In the genomic region with DNA sequence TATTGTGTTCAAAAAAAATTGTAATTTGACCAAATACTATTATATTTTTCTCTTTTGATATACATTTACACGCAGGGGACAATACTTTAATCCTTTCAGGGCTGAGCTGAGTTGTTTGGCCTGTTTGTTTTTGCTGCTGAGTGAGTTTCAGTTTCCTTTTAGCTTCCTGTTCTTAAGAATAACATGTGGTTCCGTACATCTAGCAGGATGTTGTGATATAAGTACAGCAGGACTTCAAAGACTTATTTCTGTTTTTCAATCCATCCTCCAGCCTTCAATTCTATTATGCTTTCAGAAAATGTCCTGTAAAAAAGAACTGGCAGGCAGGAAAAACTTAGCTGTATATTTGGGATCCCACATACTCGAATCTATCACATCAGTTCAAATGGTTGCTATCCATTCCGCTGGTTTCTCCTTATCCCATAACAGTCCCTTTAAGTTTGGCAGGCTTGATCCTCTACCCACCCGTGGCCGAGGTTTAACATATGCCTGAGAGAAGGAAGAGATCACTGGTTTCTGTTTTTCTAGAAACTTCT, we compare ENCODE assay signal across 8 cellular contexts.
DNase-seq lines count a peak whose midpoint lies in the region; ATAC-seq and TF ChIP-seq lines count a peak whose summit lies in the region.

No MANE protein-coding gene starts in this region.

- no peaks in the 10 kb centered on the region for H3K79me2 ChIP-seq in OCI-LY1 (ENCODE audit: insufficient read depth, low read length)

- H3K27ac ChIP-seq in OCI-LY1 (ENCODE audit: low read depth, low read length, poor library complexity, severe bottlenecking), result peak overlapping the region; percentile 85
- no peak overlapping the region for H3K27ac ChIP-seq in duodenal mucosa (ENCODE audit: low read depth, low read length)

- H3K9ac ChIP-seq in OCI-LY1 (ENCODE audit: low read length) (peak overlapping the region; percentile 30), duodenal mucosa (ENCODE audit: low read depth in 1 of 2, low read length in 2 of 2) (peak overlapping the region in 1 of 2 donors; percentile 47)

- H3K36me3 ChIP-seq in OCI-LY1 (ENCODE audit: insufficient read depth, low read length) (no peaks in the 10 kb centered on the region), duodenal mucosa (ENCODE audit: control insufficient read depth in 1 of 2, insufficient read depth in 2 of 2, low read length in 2 of 2) (no peaks in the 10 kb centered on the region), neuron (ENCODE audit: insufficient read depth, low read length) (no peaks in the 10 kb centered on the region)

- peaks cover 46% of the 10 kb centered on the region for H3K4me1 ChIP-seq in OCI-LY1 (ENCODE audit: insufficient read depth, low read length, severe bottlenecking)
- H3K4me1 ChIP-seq in duodenal mucosa (ENCODE audit: control insufficient read depth in 1 of 2, insufficient read depth in 2 of 2, low read length in 2 of 2), result peaks cover 0 to 4% of the 10 kb centered on the region in 2 donors
- H3K4me1 ChIP-seq in neuron (ENCODE audit: insufficient read depth, low read length), result no peaks in the 10 kb centered on the region

- H3K27me3 Mint-ChIP-seq in chondrocyte (ENCODE audit: low read depth), result peaks cover 13% of the 10 kb centered on the region

- H2AFZ ChIP-seq in OCI-LY1 (ENCODE audit: low read length) (peak overlapping the region; percentile 87), neuron (ENCODE audit: low read depth, low read length) (peak overlapping the region; percentile 54)

- peak overlapping the region; percentile 15 for H3K4me3 ChIP-seq in OCI-LY1 (ENCODE audit: low read depth, low read length, poor library complexity, severe bottlenecking)
- H3K4me3 ChIP-seq in duodenal mucosa (ENCODE audit: low read depth in 1 of 2, low read length in 2 of 2), result peak overlapping the region; percentile 29 to 42
- no peak overlapping the region for H3K4me3 ChIP-seq in neuron (ENCODE audit: low read length)

- H3F3A ChIP-seq in OCI-LY1 (ENCODE audit: insufficient read depth, low read length), result no peaks in the 10 kb centered on the region

- H3K4me3 Mint-ChIP-seq in chondrocyte (ENCODE audit: unreplicated experiment), result no peak overlapping the region

- H3K4me1 Mint-ChIP-seq in chondrocyte (ENCODE audit: low read depth), result peaks cover 5% of the 10 kb centered on the region

- H3K36me3 Mint-ChIP-seq in chondrocyte (ENCODE audit: low read depth), result peaks cover 1% of the 10 kb centered on the region

- H3K9me2 ChIP-seq in OCI-LY1 (ENCODE audit: low read depth, low read length), result no peaks in the 10 kb centered on the region

- no peaks in the 10 kb centered on the region for H4K20me1 ChIP-seq in OCI-LY1 (ENCODE audit: insufficient read depth, low read length)

- ATAC-seq in activated CD4-positive, CD25-positive, alpha-beta regulatory T cell treated with anti-CD3 and anti-CD28 coated beads, Interleukin-2, amount 50 U/mL, for 24 hours, result peak; percentile 95 to 96
- peak; percentile 97 for ATAC-seq in HG02970 (IDR thresholded peaks at IDR 0.05; ENCODE audit: low FRiP score, unreplicated experiment)

- no peak overlapping the region for H3K27ac Mint-ChIP-seq in chondrocyte (ENCODE audit: unreplicated experiment)

- no peaks in the 10 kb centered on the region for H3K27me3 ChIP-seq in OCI-LY1 (ENCODE audit: insufficient read depth, low read length)
- no peaks in the 10 kb centered on the region for H3K27me3 ChIP-seq in duodenal mucosa (ENCODE audit: control insufficient read depth in 1 of 2, insufficient read depth in 2 of 2, low read length in 2 of 2)
- H3K27me3 ChIP-seq in neuron (ENCODE audit: insufficient read depth, low read length), result no peaks in the 10 kb centered on the region

- DNase-seq in activated CD4-positive, CD25-positive, alpha-beta regulatory T cell treated with anti-CD3 and anti-CD28 coated beads, Interleukin-2, amount 50 U/mL, for 72 hours, result no peak
- no peak for DNase-seq in activated effector memory CD4-positive, alpha-beta T cell treated with Interleukin-2 at 50 U/mL for 16 hours
- no peak for DNase-seq in chondrocyte (ENCODE audit: low spot score)

- peaks cover 3% of the 10 kb centered on the region for H3K9me3 Mint-ChIP-seq in chondrocyte (ENCODE audit: low read depth)

- H3K9me3 ChIP-seq in OCI-LY1 (ENCODE audit: low read length) (no peaks in the 10 kb centered on the region), duodenal mucosa (ENCODE audit: control insufficient read depth in 1 of 2, low read length in 2 of 2) (no peaks in the 10 kb centered on the region), neuron (ENCODE audit: low read length) (no peaks in the 10 kb centered on the region)

- TF ChIP-seq CTCF in OCI-LY1 (IDR thresholded peaks at IDR 0.05; ENCODE audit: low read length) (no peak), chondrocyte (IDR thresholded peaks at IDR 0.05) (no peak)

- peak overlapping the region; percentile 50 for H3K4me2 ChIP-seq in OCI-LY1 (ENCODE audit: low read length)
